1 cellular context compared by ENCODE assay signal in genomic region chrX:41441934-41442823, GRCh38.
TF ChIP-seq lines count a peak whose summit lies in the region.

No MANE protein-coding gene starts in this region.

TF ChIP-seq in HepG2, 621 proteins besides CTCF, POLR2A, EP300 and RAD21 (continued from another document and continues in another):
- TF ChIP-seq SRSF4 (IDR thresholded peaks at IDR 0.05; ENCODE audit: low read depth, low read length, poor library complexity, severe bottlenecking) (no peak), IRF9 (CRISPR knock-in tag; IDR thresholded peaks at IDR 0.05; ENCODE audit: borderline replicate concordance) (0 out of 2 replicates have a peak, but pooled peaks have one; percentile 47), YY1 (IDR thresholded peaks at IDR 0.05; ENCODE audit: insufficient read depth, insufficient replicate concordance, low read depth, low read length) (no peak), GZF1 (CRISPR knock-in tag; IDR thresholded peaks at IDR 0.05) (0 out of 2 replicates have a peak, but pooled peaks have one; percentile 46), HNF1B (CRISPR knock-in tag; IDR thresholded peaks at IDR 0.05) (peak; percentile 73; the same call in 1 of the 2 replicates), ZNF839 (CRISPR knock-in tag; IDR thresholded peaks at IDR 0.05; ENCODE audit: borderline replicate concordance) (no peak), ZEB1 (IDR thresholded peaks at IDR 0.05; ENCODE audit: insufficient replicate concordance, low read depth) (no peak), ISL2 (CRISPR knock-in tag; IDR thresholded peaks at IDR 0.05) (peak; percentile 36; the same call in 1 of the 2 replicates), ZNF546 (CRISPR knock-in tag; conservative IDR thresholded peaks at IDR 0.05) (no peak), TFAP4 (IDR thresholded peaks at IDR 0.05; ENCODE audit: borderline replicate concordance, low read depth) (no peak), KLF11 (CRISPR knock-in tag; IDR thresholded peaks at IDR 0.05) (no peak), ZFAT (CRISPR knock-in tag; conservative IDR thresholded peaks at IDR 0.05) (no peak), FOXK1 (CRISPR knock-in tag; IDR thresholded peaks at IDR 0.05; ENCODE audit: borderline replicate concordance, low read depth) (no peak), ZNF441 (CRISPR knock-in tag; IDR thresholded peaks at IDR 0.05; ENCODE audit: borderline replicate concordance) (no peak), HOMEZ (CRISPR knock-in tag; IDR thresholded peaks at IDR 0.05; ENCODE audit: low read depth) (0 out of 2 replicates have a peak, but pooled peaks have one; percentile 28), ZNF318 (CRISPR knock-in tag; IDR thresholded peaks at IDR 0.05) (no peak), AFF4 (CRISPR knock-in tag; IDR thresholded peaks at IDR 0.05) (no peak), NFE2L2 (IDR thresholded peaks at IDR 0.05; ENCODE audit: low read length) (no peak), ZNF652 (CRISPR knock-in tag; IDR thresholded peaks at IDR 0.05; ENCODE audit: borderline replicate concordance, low read depth) (no peak), HOXD1 (CRISPR knock-in tag; IDR thresholded peaks at IDR 0.05) (no peak), PATZ1 (CRISPR knock-in tag; IDR thresholded peaks at IDR 0.05) (peak; percentile 93), ZNF607 (CRISPR knock-in tag; IDR thresholded peaks at IDR 0.05; ENCODE audit: borderline replicate concordance) (no peak), MXD1 (CRISPR knock-in tag; IDR thresholded peaks at IDR 0.05) (no peak), FLYWCH1 (CRISPR knock-in tag; IDR thresholded peaks at IDR 0.05) (no peak), POGZ (CRISPR knock-in tag; IDR thresholded peaks at IDR 0.05) (peak; percentile 55; the same call in 1 of the 2 replicates), ZNF460 (CRISPR knock-in tag; IDR thresholded peaks at IDR 0.05; ENCODE audit: borderline replicate concordance) (peak; percentile 12; the same call in 1 of the 2 replicates), FOXA3 (CRISPR knock-in tag; IDR thresholded peaks at IDR 0.05) (peak; percentile 46; the same call in 1 of the 2 replicates), ZNF724P (CRISPR knock-in tag; IDR thresholded peaks at IDR 0.05; ENCODE audit: borderline replicate concordance) (peak; percentile 42; the same call in 1 of the 2 replicates), ARNTL (CRISPR knock-in tag; IDR thresholded peaks at IDR 0.05) (no peak), DRAP1 (CRISPR knock-in tag; IDR thresholded peaks at IDR 0.05) (no peak), CHD4 (IDR thresholded peaks at IDR 0.05; ENCODE audit: borderline replicate concordance, low read length) (no peak), MIER2 (CRISPR knock-in tag; IDR thresholded peaks at IDR 0.05) (no peak), CEBPB (IDR thresholded peaks at IDR 0.05; ENCODE audit: borderline replicate concordance, low read depth, low read length) (peak; percentile 87)
